In genomic region chr18:62714671-62715438, GRCh38 we compare ENCODE assay signal across 8 cellular contexts. TPM values are rescaled to one million over a fixed set of nuclear protein-coding genes. Genes with fewer than 3 reads are reported as not detected.
A peak's percentile ranks its signal among the peaks of the same experiment; 100 is the strongest.
DNase-seq lines count a peak whose midpoint lies in the region; ATAC-seq, FAIRE-seq and TF ChIP-seq lines count a peak whose summit lies in the region.

No MANE protein-coding gene starts in this region.

- H3K27me3 ChIP-seq in adrenal gland: no peaks in the 10 kb centered on the region
- no peaks in the 10 kb centered on the region for H3K27me3 ChIP-seq in parathyroid adenoma (ENCODE audit: control insufficient read depth, insufficient read depth, low read length)
- no peaks in the 10 kb centered on the region for H3K27me3 ChIP-seq in tibial nerve

- no peaks in the 10 kb centered on the region for H3K36me3 ChIP-seq in adrenal gland (replicated peaks in 1 of 2)
- no peaks in the 10 kb centered on the region for H3K36me3 ChIP-seq in parathyroid adenoma (ENCODE audit: control insufficient read depth, insufficient read depth, low read length)
- no peaks in the 10 kb centered on the region for H3K36me3 ChIP-seq in tibial nerve

- peak overlapping the region in 4 of 5 donors; percentile 89 to 94 (median 92) for H3K27ac ChIP-seq in adrenal gland
- H3K27ac ChIP-seq in parathyroid adenoma: peak overlapping the region; percentile 89
- peak overlapping the region; percentile 96 to 100 (median 98) for H3K27ac ChIP-seq in tibial nerve

- peak; percentile 87 to 94 for TF ChIP-seq EP300 in tibial nerve (IDR thresholded peaks at IDR 0.05)

- H3K4me1 ChIP-seq in adrenal gland (replicated peaks in 1 of 2): peaks cover 0 to 19% of the 10 kb centered on the region in 2 donors
- H3K4me1 ChIP-seq in parathyroid adenoma: peaks cover 17% of the 10 kb centered on the region
- H3K4me1 ChIP-seq in tibial nerve: peaks cover 0 to 38% (median 20%) of the 10 kb centered on the region in 4 donors

- TF ChIP-seq POLR2A in GM12891 (IDR thresholded peaks at IDR 0.05; ENCODE audit: low read depth, low read length): no peak
- no peak for TF ChIP-seq POLR2A in adrenal gland (IDR thresholded peaks at IDR 0.05)
- TF ChIP-seq POLR2A in tibial nerve (IDR thresholded peaks at IDR 0.05): no peak

- peak overlapping the region; percentile 65 for H3K4me2 ChIP-seq in parathyroid adenoma (ENCODE audit: low read length)

- H2AFZ ChIP-seq in parathyroid adenoma: peak overlapping the region; percentile 91

- peak overlapping the region in 2 of 4 donors; percentile 54 to 93 for H3K4me3 ChIP-seq in adrenal gland
- peak overlapping the region; percentile 49 for H3K4me3 ChIP-seq in parathyroid adenoma (ENCODE audit: low read depth, low read length)
- peak overlapping the region in 3 of 4 donors; percentile 81 to 94 (median 82) for H3K4me3 ChIP-seq in tibial nerve

- no peak overlapping the region for H3K9ac ChIP-seq in parathyroid adenoma

- peak; percentile 64 for ATAC-seq in HG02840 (IDR thresholded peaks at IDR 0.05; ENCODE audit: low FRiP score, unreplicated experiment)

- no peaks in the 10 kb centered on the region for H3K79me2 ChIP-seq in parathyroid adenoma

- TF ChIP-seq CTCF in adrenal gland (IDR thresholded peaks at IDR 0.05) (peak; percentile 52 to 87 (median 80)), parathyroid adenoma (IDR thresholded peaks at IDR 0.05) (peak; percentile 85), tibial nerve (IDR thresholded peaks at IDR 0.05) (peak; percentile 68 to 87 (median 83))

- FAIRE-seq in GM12891 (lab: Jason Lieb, UNC): peak; percentile 97

- intact Hi-C loops in adrenal gland (cut with DNase I): loop anchor here (5.0 to 10.0 kb wide), 3 partner anchors 140 to 700 kb away; no protein-coding TSS in a partner anchor
- intact Hi-C loops in cardiac septum (cut with DNase I): loop anchor here (1.0 to 5.0 kb wide), 7 partner anchors 87 to 267 kb away; no protein-coding TSS in a partner anchor

- WGBS in adrenal gland, 4 donors: 2 to 9% (median 2%) methylated on average over 23 to 50 of the region's 50 CpGs
- 2 to 4% methylated on average over 31 to 37 of the region's 50 CpGs for WGBS in tibial nerve, 2 donors

- DNase-seq in GM12891 (ENCODE audit: insufficient read length, low spot score) (peak; percentile 73), NCI-H1436 (lab: John Stamatoyannopoulos, UW) (peak; percentile 98), T follicular helper cell (ENCODE audit: low read depth) (peak; percentile 87), adrenal gland (peak; percentile 100), cardiac septum (ENCODE audit: low spot score) (peak; percentile 100), tibial nerve (ENCODE audit: low spot score in 2 of 2) (peak; percentile 98)

- H3K9me3 ChIP-seq in adrenal gland (replicated peaks in 1 of 3) (no peaks in the 10 kb centered on the region), parathyroid adenoma (ENCODE audit: control insufficient read depth, low read length) (no peaks in the 10 kb centered on the region), tibial nerve (no peaks in the 10 kb centered on the region)

TF ChIP-seq in GM12891, 5 proteins besides CTCF, POLR2A, EP300 and RAD21:
- TF ChIP-seq TAF1 (IDR thresholded peaks at IDR 0.05; ENCODE audit: low read depth, low read length) (no peak), POU2F2 (IDR thresholded peaks at IDR 0.05; ENCODE audit: low read depth, low read length) (peak; percentile 95), POLR2AphosphoS5 (IDR thresholded peaks at IDR 0.05; ENCODE audit: low read depth, low read length) (no peak), SPI1 (IDR thresholded peaks at IDR 0.05; ENCODE audit: low read depth, low read length) (no peak), PAX5 (IDR thresholded peaks at IDR 0.05; ENCODE audit: insufficient read depth, low read length, severe bottlenecking) (no peak)

RNA-seq across cellular contexts. Expression of gene PHLPP1, which starts 0.5 kb away (rescaled TPM):
- polyA plus RNA-seq in GM12891 (2012; ENCODE audit: low read depth, missing spikeins): 4.2 TPM
- 10 to 100 TPM; 20.9 to 61.6 (median 48.8) TPM for total RNA-seq in adrenal gland
- 10 to 100 TPM; 13.8 to 20.9 (median 16.3) TPM for polyA plus RNA-seq in adrenal gland
- 4.8 TPM for total RNA-seq in cardiac septum
- 10 to 100 TPM; 11.4 to 16.1 (median 14.5) TPM for total RNA-seq in tibial nerve
